Comparison of ENCODE assay signal across 26 cellular contexts in the genomic region with DNA sequence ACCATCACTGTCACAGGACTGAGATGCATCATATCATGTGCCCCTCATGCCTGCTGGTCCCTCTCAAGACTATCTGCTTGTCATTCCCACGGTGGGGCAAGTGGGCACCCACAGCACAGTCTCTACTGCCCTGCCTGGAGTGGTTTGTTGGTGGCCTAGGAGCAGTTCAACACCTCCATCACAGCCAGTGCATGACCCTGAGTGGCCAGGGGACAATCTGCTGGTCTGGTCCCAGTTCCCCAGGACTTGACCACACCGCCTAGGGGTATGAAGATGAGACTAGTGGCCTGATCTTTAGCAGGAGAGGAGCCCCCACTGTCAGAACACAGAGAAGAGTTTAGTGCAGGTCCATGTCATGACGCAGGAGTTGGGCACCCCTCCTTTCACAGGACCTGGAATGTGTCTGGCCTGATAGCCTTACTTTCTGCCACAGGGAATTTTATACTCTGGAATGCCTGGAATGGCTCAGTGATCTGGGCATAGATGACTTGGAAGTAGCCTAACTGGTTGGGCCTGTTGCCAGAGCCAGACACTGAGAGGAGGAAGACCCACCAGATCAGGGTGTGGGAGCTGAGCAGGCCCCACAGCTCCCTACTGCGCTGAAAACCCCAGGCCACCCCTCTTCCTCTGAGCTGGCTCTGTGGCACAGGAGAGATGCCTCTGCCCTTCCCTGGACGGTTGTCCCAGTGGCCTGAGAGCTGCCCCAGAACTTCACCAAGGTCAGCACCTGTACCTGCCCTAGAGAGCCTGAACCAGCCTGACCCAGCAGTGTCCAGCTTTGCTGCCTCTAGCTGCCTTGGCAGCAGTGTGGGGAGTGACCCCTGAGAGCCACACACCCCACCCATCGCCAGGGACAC.
DNase-seq lines count a peak whose midpoint lies in the region; ATAC-seq, FAIRE-seq and TF ChIP-seq lines count a peak whose summit lies in the region.
"Had no signal": no experiment of that assay in that cellular context is flagged by ENCODE, and none has a peak within 500 bp of the region (broad histone marks: within the 10 kb centered on the region; RNA-seq: fewer than 3 reads in every experiment).

No MANE protein-coding gene starts in this region.

- H3K18ac ChIP-seq in H9 (ENCODE audit: insufficient read length, low read depth, low read length), result no peak overlapping the region

- H2AK5ac ChIP-seq in H9 (ENCODE audit: insufficient read length, low read length), result no peak overlapping the region

- H2BK5ac ChIP-seq in H9 (ENCODE audit: insufficient read length, low read length), result no peak overlapping the region

- peaks cover 0 to 5% (median 0%) of the 10 kb centered on the region in 3 experiments; a peak in 1 of 7 replicates for H3K36me3 Mint-ChIP-seq in H9 (ENCODE audit: insufficient read depth in 1 of 3, low read depth in 3 of 3)
- no peaks in the 10 kb centered on the region for H3K36me3 Mint-ChIP-seq in stimulated activated memory B cell treated with anti-CD40 and anti-IgM and Interleukin-4, amounts not matched to agents 10 μg/mL and 1 μg/mL and 100 μg/mL, for 72 hours
- H3K36me3 Mint-ChIP-seq: CD4-positive, CD25-positive, alpha-beta regulatory T cell had no signal

- H3K27ac ChIP-seq in H9 (ENCODE audit: insufficient read length, low read depth, low read length), result no peak overlapping the region
- H3K27ac ChIP-seq in keratinocyte (ENCODE audit: control insufficient read depth, insufficient read depth, low read length), result no peak overlapping the region
- H3K27ac ChIP-seq: esophagus muscularis mucosa, RWPE1, vagina had no signal

- no peak overlapping the region for H3K14ac ChIP-seq in H9 (ENCODE audit: insufficient read depth, low read length)

- H3K23me2 ChIP-seq in H9 (ENCODE audit: insufficient read length, low read depth, low read length, poor library complexity, severe bottlenecking), result no peaks in the 10 kb centered on the region

- no peaks in the 10 kb centered on the region for H3K27me3 Mint-ChIP-seq in H9 (ENCODE audit: low read depth)
- H3K27me3 Mint-ChIP-seq in stimulated activated memory B cell treated with anti-CD40 and anti-IgM and Interleukin-4, amounts not matched to agents 10 μg/mL and 1 μg/mL and 100 μg/mL, for 72 hours, result peaks cover 10% of the 10 kb centered on the region

- no peak for TF ChIP-seq CTCF in H9 (conservative IDR thresholded peaks at IDR 0.05)
- no peak for TF ChIP-seq CTCF in keratinocyte (optimal IDR thresholded peaks at IDR 0.05 in 1 of 3, IDR thresholded peaks at IDR 0.05 in 1 of 3, conservative IDR thresholded peaks at IDR 0.05 in 1 of 3; ENCODE audit: extremely low read depth in 1 of 3, insufficient read depth in 2 of 3, low read length in 3 of 3)

- H3K9me3 ChIP-seq in H9 (ENCODE audit: control insufficient read depth, low read depth, low read length), result no peaks in the 10 kb centered on the region
- no peaks in the 10 kb centered on the region for H3K9me3 ChIP-seq in keratinocyte (ENCODE audit: control insufficient read depth, low read depth, low read length)
- H3K9me3 ChIP-seq: vagina had no signal

- H3K4me1 ChIP-seq in H9 (ENCODE audit: insufficient read depth, low read length), result no peaks in the 10 kb centered on the region
- no peaks in the 10 kb centered on the region for H3K4me1 ChIP-seq in keratinocyte (ENCODE audit: control insufficient read depth, extremely low read depth, insufficient read depth, low read length)
- H3K4me1 ChIP-seq: esophagus muscularis mucosa, vagina had no signal

- H3K79me2 ChIP-seq in H9 (ENCODE audit: insufficient read depth, low read length) (no peaks in the 10 kb centered on the region), keratinocyte (ENCODE audit: control insufficient read depth, insufficient read depth, low read length) (no peaks in the 10 kb centered on the region)

- H4K5ac ChIP-seq in H9 (ENCODE audit: insufficient read length, low read depth, low read length), result no peak overlapping the region

- no peak overlapping the region for H3K56ac ChIP-seq in H9 (ENCODE audit: insufficient read length, low read depth, low read length)

- no peak overlapping the region for H4K8ac ChIP-seq in H9 (replicated peaks; ENCODE audit: insufficient read length, low read depth, low read length)

- H3K36me3 ChIP-seq in keratinocyte (ENCODE audit: control insufficient read depth in 2 of 2, extremely low read depth in 1 of 2, insufficient read depth in 2 of 2, low read length in 2 of 2), result no peaks in the 10 kb centered on the region
- H3K36me3 ChIP-seq: esophagus muscularis mucosa, vagina had no signal

- H2BK15ac ChIP-seq in H9 (ENCODE audit: low read depth, low read length), result 0 out of 2 replicates have a peak overlapping the region, but pooled peaks have one; percentile 73

- no peak overlapping the region for H2BK20ac ChIP-seq in H9 (ENCODE audit: low read depth, low read length, poor library complexity, severe bottlenecking)

- no peak overlapping the region for H2BK12ac ChIP-seq in H9 (ENCODE audit: insufficient read length, low read depth, low read length)

- FAIRE-seq in keratinocyte (lab: Jason Lieb, UNC), result no peak

- H3K27ac Mint-ChIP-seq in H9, result no peak overlapping the region
- no peak overlapping the region for H3K27ac Mint-ChIP-seq in stimulated activated memory B cell treated with anti-CD40 and anti-IgM and Interleukin-4, amounts not matched to agents 10 μg/mL and 1 μg/mL and 100 μg/mL, for 72 hours
- H3K27ac Mint-ChIP-seq: activated T-cell treated with anti-CD3 and anti-CD28 coated beads, Interleukin-2, amount 50 U/mL, for 72 hours; nephron had no signal

- peaks cover 0 to 10% of the 10 kb centered on the region in 2 experiments; a peak in 3 of 5 replicates for H3K9me3 Mint-ChIP-seq in H9
- H3K9me3 Mint-ChIP-seq in stimulated activated memory B cell treated with anti-CD40 and anti-IgM and Interleukin-4, amounts not matched to agents 10 μg/mL and 1 μg/mL and 100 μg/mL, for 72 hours, result no peaks in the 10 kb centered on the region
- H3K9me3 Mint-ChIP-seq: activated T-cell treated with anti-CD3 and anti-CD28 coated beads, Interleukin-2, amount 50 U/mL, for 72 hours had no signal

- H4K20me1 ChIP-seq in H9 (ENCODE audit: control insufficient read depth, insufficient read depth, insufficient read length) (no peaks in the 10 kb centered on the region), keratinocyte (ENCODE audit: control insufficient read depth, extremely low read depth, insufficient read depth, low read length) (no peaks in the 10 kb centered on the region)

- no peak overlapping the region for H3T11ph ChIP-seq in H9 (ENCODE audit: low read length)

- no peaks in the 10 kb centered on the region for H3K4me1 Mint-ChIP-seq in H9
- no peaks in the 10 kb centered on the region for H3K4me1 Mint-ChIP-seq in stimulated activated memory B cell treated with anti-CD40 and anti-IgM and Interleukin-4, amounts not matched to agents 10 μg/mL and 1 μg/mL and 100 μg/mL, for 72 hours
- H3K4me1 Mint-ChIP-seq: CD4-positive, CD25-positive, alpha-beta regulatory T cell; nephron had no signal

- H3K9ac ChIP-seq in H9 (ENCODE audit: extremely low read depth, insufficient read length, low read length) (no peak overlapping the region), keratinocyte (ENCODE audit: control insufficient read depth, extremely low read depth, insufficient read depth, low read length) (no peak overlapping the region)

- no peak overlapping the region for H3K23ac ChIP-seq in H9 (ENCODE audit: insufficient read length, low read depth, low read length)

- H3K4me2 ChIP-seq in H9 (ENCODE audit: insufficient read depth, insufficient read length, low read length) (no peak overlapping the region), keratinocyte (ENCODE audit: control insufficient read depth, extremely low read depth, insufficient read depth, low read depth, low read length) (no peak overlapping the region)

- no peak overlapping the region for H2BK120ac ChIP-seq in H9 (ENCODE audit: low read depth, low read length, poor library complexity, severe bottlenecking)

- dilution Hi-C loops in keratinocyte (cut with MboI; ENCODE audit: extremely low pct_ligation_motif_present, low sequenced_read_pairs), result no loop called here

- H3K9me1 ChIP-seq in keratinocyte (ENCODE audit: control insufficient read depth, extremely low read depth, insufficient read depth, low read length), result no peaks in the 10 kb centered on the region

- H3K27me3 ChIP-seq in H9 (ENCODE audit: insufficient read depth, low read length) (no peaks in the 10 kb centered on the region), keratinocyte (ENCODE audit: control insufficient read depth, extremely low read depth, insufficient read depth, low read length) (no peaks in the 10 kb centered on the region)
- H3K27me3 ChIP-seq: esophagus muscularis mucosa, vagina had no signal

- no peaks in the 10 kb centered on the region for H3K79me1 ChIP-seq in H9 (ENCODE audit: insufficient read depth, low read depth, low read length, poor library complexity, severe bottlenecking)

- no peak overlapping the region for H3K4me3 ChIP-seq in keratinocyte (ENCODE audit: control insufficient read depth in 2 of 3, extremely low read depth in 1 of 3, insufficient read depth in 2 of 3, low read depth in 1 of 3, low read length in 3 of 3)
- H3K4me3 ChIP-seq: esophagus muscularis mucosa, vagina had no signal

- no CpG with 5 or more reads among the region's 6 CpGs for WGBS in H9 (ENCODE audit: extremely low coverage, insufficient read length, low lambda C conversion rate)

- peak; percentile 16 for ATAC-seq in stimulated activated memory B cell treated with anti-CD40 and anti-IgM and Interleukin-4, amounts not matched to agents 10 μg/mL and 1 μg/mL and 100 μg/mL, for 72 hours
- ATAC-seq in HG02798 (IDR thresholded peaks at IDR 0.05; ENCODE audit: poor library complexity, unreplicated experiment), result no peak
- ATAC-seq: sciatic nerve had no signal

- no peak overlapping the region for H3K4me3 Mint-ChIP-seq in H9
- no peak overlapping the region for H3K4me3 Mint-ChIP-seq in stimulated activated memory B cell treated with anti-CD40 and anti-IgM and Interleukin-4, amounts not matched to agents 10 μg/mL and 1 μg/mL and 100 μg/mL, for 72 hours
- H3K4me3 Mint-ChIP-seq: activated T-cell treated with anti-CD3 and anti-CD28 coated beads, Interleukin-2, amount 50 U/mL, for 72 hours; CD4-positive, CD25-positive, alpha-beta regulatory T cell; nephron had no signal

- H2AFZ ChIP-seq in H9 (ENCODE audit: low read length), result no peak overlapping the region
- H2AFZ ChIP-seq in keratinocyte (ENCODE audit: control insufficient read depth, low read length), result no peak overlapping the region

- no peak overlapping the region for H3K4ac ChIP-seq in H9 (ENCODE audit: low read depth, low read length)

- DNase-seq in H9 (peak; percentile 52), astrocyte of the hippocampus (ENCODE audit: low read depth, low spot score) (peak; percentile 14), keratinocyte (ENCODE audit: low read depth, low spot score) (peak; percentile 11), epidermal melanocyte (ENCODE audit: insufficient read length, low spot score) (no peak), T-helper 9 cell (no peak)
- DNase-seq: activated CD4-positive, CD25-positive, alpha-beta regulatory T cell treated with anti-CD3 and anti-CD28 coated beads, Interleukin-2, amount 50 U/mL, for 72 hours; activated CD8-positive, alpha-beta memory T cell treated with anti-CD3 and anti-CD28 coated beads for 24 hours; activated naive CD4-positive, alpha-beta T cell treated with anti-CD3 and anti-CD28 coated beads, Interleukin-2, amount 50 U/mL, for 16 hours; cerebellar nuclear complex; DMS 273 treated with DMSO at 0.1 percent for 48 hours; GDM1; left colon; midbrain; NCI-H1694; NCI-H2171 treated with DMSO at 0.1 percent for 48 hours; NCI-H526 treated with DMSO at 0.1 percent for 48 hours; substantia nigra had no signal

- H4K91ac ChIP-seq in H9 (ENCODE audit: insufficient read length, low read depth, low read length), result no peak overlapping the region

Comparison
In these comparisons a context has a peak if more than half of its experiments do, and no peak if none do; other contexts are left out.
1. DNase-seq: peak in H9 (single experiment), astrocyte of the hippocampus (single experiment) and keratinocyte (single experiment); none in epidermal melanocyte (single experiment) and T-helper 9 cell (single experiment).